ENCODE assay signal across 8 cellular contexts in genomic region chr17:2214047-2214717, GRCh38.
DNase-seq lines count a peak whose midpoint lies in the region; ATAC-seq and TF ChIP-seq lines count a peak whose summit lies in the region.

No MANE protein-coding gene starts in this region.

- H3K9ac ChIP-seq in adipocyte (ENCODE audit: low read length), result peak overlapping the region; percentile 85

- peaks cover 52% of the 10 kb centered on the region for H3K4me1 ChIP-seq in adipocyte (ENCODE audit: control insufficient read depth, insufficient read depth, low read length)
- H3K4me1 ChIP-seq in left ventricle myocardium inferior, result peaks cover 62% of the 10 kb centered on the region

- TF ChIP-seq CTCF in left ventricle myocardium inferior (IDR thresholded peaks at IDR 0.05; ENCODE audit: borderline replicate concordance), result no peak

- DNase-seq in activated T-cell treated with anti-CD3 and anti-CD28 coated beads for 48 hours (ENCODE audit: low read depth), result peak; percentile 25
- DNase-seq in activated T-cell treated with anti-CD3 and anti-CD28 coated beads, Interleukin-2, amount 50 U/mL, for 1 hour, result no peak
- peak; percentile 88 for DNase-seq in adipocyte (ENCODE audit: low read depth)
- peak; percentile 61 for DNase-seq in left ventricle myocardium inferior
- DNase-seq in putamen (ENCODE audit: low spot score), result peak; percentile 68
- no peak for DNase-seq in MG63
- DNase-seq in NCI-H2081 (lab: John Stamatoyannopoulos, UW), result no peak

- H3K36me3 ChIP-seq in adipocyte (ENCODE audit: control insufficient read depth, insufficient read depth, low read length, severe bottlenecking) (peaks cover 4% of the 10 kb centered on the region), left ventricle myocardium inferior (no peaks in the 10 kb centered on the region), MG63 (no peaks in the 10 kb centered on the region)

- intact Hi-C loops in left ventricle myocardium inferior (cut with micrococcal nuclease), result no loop called here

- ATAC-seq in HG03571 (IDR thresholded peaks at IDR 0.05; ENCODE audit: unreplicated experiment), result no peak

- H3K27me3 ChIP-seq in adipocyte (replicated peaks; ENCODE audit: control insufficient read depth, insufficient read depth, low read length) (no peaks in the 10 kb centered on the region), left ventricle myocardium inferior (ENCODE audit: low read depth) (no peaks in the 10 kb centered on the region), MG63 (no peaks in the 10 kb centered on the region)

- peak overlapping the region; percentile 89 for H3K27ac ChIP-seq in left ventricle myocardium inferior (replicated peaks)

- H3K9me3 ChIP-seq in adipocyte (ENCODE audit: control insufficient read depth, low read length) (no peaks in the 10 kb centered on the region), left ventricle myocardium inferior (replicated peaks) (no peaks in the 10 kb centered on the region), MG63 (no peaks in the 10 kb centered on the region)

- peak overlapping the region; percentile 69 for H3K4me3 ChIP-seq in adipocyte (ENCODE audit: low read length)
- H3K4me3 ChIP-seq in left ventricle myocardium inferior, result peak overlapping the region; percentile 57
- H3K4me3 ChIP-seq in MG63, result no peak overlapping the region

Comparison
In these comparisons a context has a peak if more than half of its experiments do, and no peak if none do; other contexts are left out.
1. DNase-seq: peak in activated T-cell treated with anti-CD3 and anti-CD28 coated beads for 48 hours (single experiment), adipocyte (single experiment), left ventricle myocardium inferior (single experiment) and putamen (single experiment); none in activated T-cell treated with anti-CD3 and anti-CD28 coated beads, Interleukin-2, amount 50 U/mL, for 1 hour (single experiment), MG63 (single experiment) and NCI-H2081 (0 of 2).